In genomic region chr2:96795076-96795475, GRCh38 we compare ENCODE assay signal across 32 cellular contexts.
"Had no signal": no experiment of that assay in that cellular context is flagged by ENCODE, and none has a peak within 500 bp of the region (broad histone marks: within the 10 kb centered on the region; RNA-seq: fewer than 3 reads in every experiment).

No MANE protein-coding gene starts in this region.

- H3K36me3 ChIP-seq: colonic mucosa had no signal

- H3K27ac Mint-ChIP-seq: activated B cell treated with CpG ODN at 0.5 μM for 24 hours; activated CD4-positive, alpha-beta memory T cell treated with anti-CD3 and anti-CD28 coated beads for 36 hours; activated CD8-positive, alpha-beta memory T cell treated with anti-CD3 and anti-CD28 coated beads, Interleukin-2, amount 10 ng/mL, durations not matched to agents 7 days and 5 days; activated CD8-positive, alpha-beta T cell treated with anti-CD3 and anti-CD28 coated beads, Interleukin-2, amount 10 ng/mL, durations not matched to agents 7 days and 5 days; activated naive CD4-positive, alpha-beta T cell treated with anti-CD3 and anti-CD28 coated beads for 36 hours; activated naive CD4-positive, alpha-beta T cell treated with anti-CD3 and anti-CD28 coated beads, Interleukin-2, amount 50 U/mL, for 24 hours; activated naive CD8-positive, alpha-beta T cell treated with anti-CD3 and anti-CD28 coated beads for 36 hours; activated naive CD8-positive, alpha-beta T cell treated with anti-CD3 and anti-CD28 coated beads, Interleukin-2, amount 50 U/mL, for 24 hours; activated T-cell treated with anti-CD3 and anti-CD28 coated beads, Interleukin-2, amount 50 U/mL, for 24 hours; activated T-helper 2 cell treated with anti-CD3 and anti-CD28 coated beads, Interferon-gamma antibody, Interleukin-2, Interleukin-4, amounts not matched to agents 10 μg/mL and 5 μg/mL and 100 μg/mL, durations not matched to agents 14 hours and 24 hours and 36 hours; dendritic cell treated with granulocyte-macrophage colony-stimulating factor and Interleukin-4, amounts not matched to agents 40 ng/mL and 50 ng/mL, for 4 days; endodermal cell; T-helper 17 cell; T-helper 2 cell treated with Interferon-gamma antibody and Interleukin-4, amounts not matched to agents 5 μg/mL and 100 μg/mL, for 36 hours had no signal

- H3K27me3 Mint-ChIP-seq: activated B cell treated with CpG ODN at 0.5 μM for 24 hours; activated CD4-positive, alpha-beta memory T cell treated with anti-CD3 and anti-CD28 coated beads for 36 hours; activated CD8-positive, alpha-beta memory T cell treated with anti-CD3 and anti-CD28 coated beads, Interleukin-2, amount 10 ng/mL, durations not matched to agents 7 days and 5 days; activated naive CD4-positive, alpha-beta T cell treated with anti-CD3 and anti-CD28 coated beads, Interleukin-2, amount 50 U/mL, for 24 hours; activated naive CD8-positive, alpha-beta T cell treated with anti-CD3 and anti-CD28 coated beads for 36 hours; activated naive CD8-positive, alpha-beta T cell treated with anti-CD3 and anti-CD28 coated beads, Interleukin-2, amount 50 U/mL, for 24 hours; activated T-cell treated with anti-CD3 and anti-CD28 coated beads, Interleukin-2, amount 50 U/mL, for 24 hours; dendritic cell treated with granulocyte-macrophage colony-stimulating factor and Interleukin-4, amounts not matched to agents 40 ng/mL and 50 ng/mL, for 4 days; T-helper 17 cell had no signal

- H3K4me1 ChIP-seq: body of pancreas, colonic mucosa had no signal

- H3K4me1 Mint-ChIP-seq: activated B cell treated with CpG ODN at 0.5 μM for 24 hours; activated CD8-positive, alpha-beta memory T cell treated with anti-CD3 and anti-CD28 coated beads, Interleukin-2, amount 10 ng/mL, durations not matched to agents 7 days and 5 days; activated naive CD4-positive, alpha-beta T cell treated with anti-CD3 and anti-CD28 coated beads, Interleukin-2, amount 50 U/mL, for 24 hours; activated naive CD8-positive, alpha-beta T cell treated with anti-CD3 and anti-CD28 coated beads for 36 hours; activated naive CD8-positive, alpha-beta T cell treated with anti-CD3 and anti-CD28 coated beads, Interleukin-2, amount 50 U/mL, for 24 hours had no signal

- H3K4me3 Mint-ChIP-seq: activated B cell treated with CpG ODN at 0.5 μM for 24 hours; activated CD4-positive, alpha-beta memory T cell treated with anti-CD3 and anti-CD28 coated beads for 36 hours; activated CD8-positive, alpha-beta memory T cell treated with anti-CD3 and anti-CD28 coated beads, Interleukin-2, amount 10 ng/mL, durations not matched to agents 7 days and 5 days; activated CD8-positive, alpha-beta T cell treated with anti-CD3 and anti-CD28 coated beads, Interleukin-2, amount 10 ng/mL, durations not matched to agents 7 days and 5 days; activated naive CD4-positive, alpha-beta T cell treated with anti-CD3 and anti-CD28 coated beads for 36 hours; activated naive CD4-positive, alpha-beta T cell treated with anti-CD3 and anti-CD28 coated beads, Interleukin-2, amount 50 U/mL, for 24 hours; activated naive CD8-positive, alpha-beta T cell treated with anti-CD3 and anti-CD28 coated beads for 36 hours; activated naive CD8-positive, alpha-beta T cell treated with anti-CD3 and anti-CD28 coated beads, Interleukin-2, amount 50 U/mL, for 24 hours; activated T-cell treated with anti-CD3 and anti-CD28 coated beads, Interleukin-2, amount 50 U/mL, for 24 hours; dendritic cell treated with granulocyte-macrophage colony-stimulating factor and Interleukin-4, amounts not matched to agents 40 ng/mL and 50 ng/mL, for 4 days; endodermal cell; T-helper 17 cell; T-helper 2 cell treated with Interferon-gamma antibody and Interleukin-4, amounts not matched to agents 5 μg/mL and 100 μg/mL, for 36 hours had no signal

- H3K36me3 Mint-ChIP-seq: activated CD8-positive, alpha-beta memory T cell treated with anti-CD3 and anti-CD28 coated beads, Interleukin-2, amount 10 ng/mL, durations not matched to agents 7 days and 5 days; activated naive CD8-positive, alpha-beta T cell treated with anti-CD3 and anti-CD28 coated beads for 36 hours had no signal

- ATAC-seq: activated CD4-positive, CD25-positive, alpha-beta regulatory T cell treated with anti-CD3 and anti-CD28 coated beads, Interleukin-2, amount 50 U/mL, for 24 hours; activated CD8-positive, alpha-beta memory T cell treated with anti-CD3 and anti-CD28 coated beads, Interleukin-2, amount 10 ng/mL, durations not matched to agents 7 days and 5 days; activated CD8-positive, alpha-beta T cell treated with anti-CD3 and anti-CD28 coated beads, Interleukin-2, amount 10 ng/mL, durations not matched to agents 7 days and 5 days; activated naive CD8-positive, alpha-beta T cell treated with anti-CD3 and anti-CD28 coated beads, Interleukin-2, amount 50 U/mL, for 24 hours; body of pancreas; esophagus mucosa; T-helper 17 cell had no signal

- H3K9me3 Mint-ChIP-seq: activated B cell treated with CpG ODN at 0.5 μM for 24 hours; activated CD4-positive, alpha-beta memory T cell treated with anti-CD3 and anti-CD28 coated beads for 36 hours; activated naive CD4-positive, alpha-beta T cell treated with anti-CD3 and anti-CD28 coated beads for 36 hours; activated naive CD4-positive, alpha-beta T cell treated with anti-CD3 and anti-CD28 coated beads, Interleukin-2, amount 50 U/mL, for 24 hours; activated naive CD8-positive, alpha-beta T cell treated with anti-CD3 and anti-CD28 coated beads for 36 hours; activated naive CD8-positive, alpha-beta T cell treated with anti-CD3 and anti-CD28 coated beads, Interleukin-2, amount 50 U/mL, for 24 hours; activated T-cell treated with anti-CD3 and anti-CD28 coated beads, Interleukin-2, amount 50 U/mL, for 24 hours; activated T-helper 2 cell treated with anti-CD3 and anti-CD28 coated beads, Interferon-gamma antibody, Interleukin-2, Interleukin-4, amounts not matched to agents 10 μg/mL and 5 μg/mL and 100 μg/mL, durations not matched to agents 14 hours and 24 hours and 36 hours; dendritic cell treated with granulocyte-macrophage colony-stimulating factor and Interleukin-4, amounts not matched to agents 40 ng/mL and 50 ng/mL, for 4 days; endodermal cell; T-helper 2 cell treated with Interferon-gamma antibody and Interleukin-4, amounts not matched to agents 5 μg/mL and 100 μg/mL, for 36 hours had no signal

- DNase-seq: activated B cell treated with CpG ODN at 0.5 μM for 24 hours; activated CD4-positive, alpha-beta memory T cell treated with anti-CD3 and anti-CD28 coated beads for 36 hours; activated CD4-positive, alpha-beta T cell treated with anti-CD3 and anti-CD28 coated beads for 48 hours; activated CD8-positive, alpha-beta memory T cell treated with anti-CD3 and anti-CD28 coated beads, Interleukin-2, amount 10 ng/mL, durations not matched to agents 7 days and 5 days; activated CD8-positive, alpha-beta memory T cell treated with anti-CD3 and anti-CD28 coated beads, Interleukin-2, amount 50 U/mL, for 48 hours; activated CD8-positive, alpha-beta T cell treated with anti-CD3 and anti-CD28 coated beads, Interleukin-2, amount 10 ng/mL, durations not matched to agents 7 days and 5 days; activated effector memory CD4-positive, alpha-beta T cell treated with anti-CD3 and anti-CD28 coated beads, Interleukin-2, amount 50 U/mL, for 16 hours; activated naive CD4-positive, alpha-beta T cell treated with anti-CD3 and anti-CD28 coated beads for 36 hours; activated naive CD8-positive, alpha-beta T cell treated with anti-CD3 and anti-CD28 coated beads for 36 hours; activated naive CD8-positive, alpha-beta T cell treated with anti-CD3 and anti-CD28 coated beads, Interleukin-2, amount 50 U/mL, for 24 hours; activated T-cell treated with anti-CD3 and anti-CD28 coated beads for 4 hours; activated T-cell treated with anti-CD3 and anti-CD28 coated beads, Interleukin-2, amount 50 U/mL, for 24 hours; adrenal gland; amygdala; body of pancreas; caudate nucleus; colonic mucosa; dorsolateral prefrontal cortex; effector memory CD4-positive, alpha-beta T cell; endodermal cell; foreskin fibroblast; head of caudate nucleus; T-helper 1 cell; T-helper 17 cell; T1000; WERI-Rb-1 had no signal

- H3K27ac ChIP-seq: adrenal gland, body of pancreas, colonic mucosa, dorsolateral prefrontal cortex, WERI-Rb-1 had no signal

- H3K4me3 ChIP-seq: adrenal gland, body of pancreas, colonic mucosa, dorsolateral prefrontal cortex had no signal

- H3K27me3 ChIP-seq: adrenal gland, body of pancreas, colonic mucosa, dorsolateral prefrontal cortex had no signal
